8 cellular contexts compared by ENCODE assay signal in the genomic region with DNA sequence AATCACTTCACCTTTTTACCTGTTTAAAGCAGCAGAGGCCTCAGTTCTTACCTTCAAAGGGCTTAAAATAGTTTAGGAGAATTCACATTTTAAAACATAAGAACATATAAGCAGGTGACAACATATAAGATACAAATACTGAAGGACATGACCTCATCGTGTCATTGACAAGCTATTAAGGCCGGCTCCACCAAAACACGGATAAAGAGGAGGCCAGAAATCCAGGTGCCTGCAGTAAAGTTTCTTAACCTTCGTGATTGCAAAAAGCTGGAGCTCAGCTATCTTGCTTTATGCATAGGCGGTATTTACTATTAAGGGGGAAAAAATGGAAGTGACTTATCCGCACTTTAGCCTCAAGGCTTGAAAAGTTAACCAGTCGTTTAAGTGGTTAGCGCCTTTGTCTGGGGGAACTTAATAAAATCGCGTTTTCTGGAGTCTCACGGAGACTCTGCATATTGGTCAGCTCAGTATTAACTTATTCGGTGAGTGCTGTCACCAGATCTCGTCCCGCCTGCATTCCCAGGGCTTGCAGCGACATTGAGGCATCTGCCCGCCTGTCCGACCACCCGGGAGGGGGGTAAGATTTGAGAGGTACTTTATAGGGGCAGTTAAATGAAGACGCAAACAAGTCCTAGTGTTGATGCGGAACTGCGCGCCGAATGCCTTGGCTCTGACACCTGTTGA. TPM values are rescaled to one million over a fixed set of nuclear protein-coding genes. Genes with fewer than 3 reads are reported as not detected.
DNase-seq lines count a peak whose midpoint lies in the region; ATAC-seq, FAIRE-seq and TF ChIP-seq lines count a peak whose summit lies in the region.

No MANE protein-coding gene starts in this region.

- H3K4me3 ChIP-seq in MG63 (peak overlapping the region; percentile 53), bronchial epithelial cell (ENCODE audit: low read depth, low read length) (peak overlapping the region; percentile 40)
- H3K4me3 ChIP-seq in naive thymus-derived CD4-positive, alpha-beta T cell (ENCODE audit: low read length), result peak overlapping the region; percentile 61

- no peaks in the 10 kb centered on the region for H3K9me3 ChIP-seq in MG63
- no peaks in the 10 kb centered on the region for H3K9me3 ChIP-seq in naive thymus-derived CD4-positive, alpha-beta T cell (ENCODE audit: control insufficient read depth in 2 of 3, low read length in 3 of 3)

- H3K27me3 Mint-ChIP-seq in naive thymus-derived CD4-positive, alpha-beta T cell, result no peaks in the 10 kb centered on the region

- peaks cover 35 to 40% of the 10 kb centered on the region in 2 donors for H3K4me1 ChIP-seq in naive thymus-derived CD4-positive, alpha-beta T cell (ENCODE audit: control insufficient read depth in 2 of 2, insufficient read depth in 2 of 2, low read length in 2 of 2)

- H3K36me3 ChIP-seq in MG63 (peaks cover 27% of the 10 kb centered on the region), bronchial epithelial cell (ENCODE audit: control insufficient read depth, insufficient read depth, low read length) (peaks cover 9% of the 10 kb centered on the region)
- H3K36me3 ChIP-seq in naive thymus-derived CD4-positive, alpha-beta T cell (ENCODE audit: control insufficient read depth in 2 of 3, insufficient read depth in 3 of 3, low read length in 3 of 3), result peaks cover 0 to 21% (median 13%) of the 10 kb centered on the region in 3 experiments

- peaks cover 0 to 2% (median 0%) of the 10 kb centered on the region in 11 donors for H3K9me3 Mint-ChIP-seq in naive thymus-derived CD4-positive, alpha-beta T cell

- no peak overlapping the region for H3K4me3 Mint-ChIP-seq in naive thymus-derived CD4-positive, alpha-beta T cell

- peak overlapping the region; percentile 75 for H3K27ac ChIP-seq in naive thymus-derived CD4-positive, alpha-beta T cell (ENCODE audit: low read depth, low read length)

- intact Hi-C loops in naive thymus-derived CD4-positive, alpha-beta T cell (cut with micrococcal nuclease), result loop anchor here (1.0 to 2.0 kb wide), 13 partner anchors 27 to 1328 kb away; a partner anchor contains a TSS

- H3K27ac Mint-ChIP-seq in naive thymus-derived CD4-positive, alpha-beta T cell, result no peak overlapping the region

- peak; percentile 15 for DNase-seq in COLO668 (lab: John Stamatoyannopoulos, UW; ENCODE audit: unreplicated experiment)
- no peak for DNase-seq in MG63
- DNase-seq in bronchial epithelial cell (ENCODE audit: low read depth), result no peak
- DNase-seq in naive thymus-derived CD4-positive, alpha-beta T cell, result no peak

- POLR2A ChIA-PET in naive thymus-derived CD4-positive, alpha-beta T cell (lab: Charles Lee), result interaction anchor here (0.5 to 3.8 kb wide), 34 partner anchors 10 to 1042 kb away, joined by 3 to 39 read pairs (median 6); a partner anchor contains a TSS

- H3K36me3 Mint-ChIP-seq in naive thymus-derived CD4-positive, alpha-beta T cell, result peaks cover 0 to 24% (median 14%) of the 10 kb centered on the region in 5 donors

- CTCF ChIA-PET in naive thymus-derived CD4-positive, alpha-beta T cell (lab: Charles Lee), result interaction anchor here (0.7 to 3.0 kb wide), 10 partner anchors 11 to 130 kb away, joined by 3 to 15 read pairs (median 5); a partner anchor contains a TSS

- FAIRE-seq in bronchial epithelial cell (lab: Jason Lieb, UNC), result no peak

- peaks cover 31 to 40% (median 32%) of the 10 kb centered on the region in 7 donors for H3K4me1 Mint-ChIP-seq in naive thymus-derived CD4-positive, alpha-beta T cell

- no peak for TF ChIP-seq CTCF in bronchial epithelial cell (IDR thresholded peaks at IDR 0.05; ENCODE audit: insufficient read depth, low read length, severe bottlenecking)

- ATAC-seq in naive thymus-derived CD4-positive, alpha-beta T cell, result no peak
- ATAC-seq in HG03108 (IDR thresholded peaks at IDR 0.05; ENCODE audit: unreplicated experiment), result no peak
- ATAC-seq in GM21825 (IDR thresholded peaks at IDR 0.05; ENCODE audit: unreplicated experiment), result no peak
- ATAC-seq in GM19467 (IDR thresholded peaks at IDR 0.05; ENCODE audit: unreplicated experiment), result no peak
- no peak for ATAC-seq in HG02884 (IDR thresholded peaks at IDR 0.05; ENCODE audit: unreplicated experiment)

- no peaks in the 10 kb centered on the region for H3K27me3 ChIP-seq in MG63
- no peaks in the 10 kb centered on the region for H3K27me3 ChIP-seq in bronchial epithelial cell (ENCODE audit: control insufficient read depth, insufficient read depth, low read length)
- H3K27me3 ChIP-seq in naive thymus-derived CD4-positive, alpha-beta T cell (ENCODE audit: control insufficient read depth in 2 of 2, insufficient read depth in 2 of 2, low read length in 2 of 2), result no peaks in the 10 kb centered on the region

RNA-seq across cellular contexts. Expression of a gene that starts 1.1 kb away (rescaled TPM):
- 22.3 and 26.3 TPM in 2 replicates for total RNA-seq in MG63 (2014; rRNA removed; shearing (Covaris generic); ENCODE audit: low replicate concordance)
- 23.7 and 30.0 TPM in 2 replicates for total RNA-seq in bronchial epithelial cell
- 100 to 1,000 TPM in 2 of 5 experiments, 10 to 100 TPM in 3; 62.7 to 103 (median 79.6) TPM for total RNA-seq in naive thymus-derived CD4-positive, alpha-beta T cell
- polyA plus RNA-seq in naive thymus-derived CD4-positive, alpha-beta T cell, result 10 to 100 TPM; 10.2 to 13.6 TPM

RNA-seq across cellular contexts. Expression of a gene that starts 42.7 kb away (rescaled TPM):
- not detected in 2 replicates for total RNA-seq in MG63 (2014; rRNA removed; shearing (Covaris generic); ENCODE audit: low replicate concordance)
- not detected in 2 replicates for total RNA-seq in bronchial epithelial cell
- total RNA-seq in naive thymus-derived CD4-positive, alpha-beta T cell, result not detected
- under 1 TPM; 0.13 to 0.18 TPM for polyA plus RNA-seq in naive thymus-derived CD4-positive, alpha-beta T cell

RNA-seq across cellular contexts. Expression of a gene that starts 44.8 kb away (rescaled TPM):
- total RNA-seq in MG63 (2014; rRNA removed; shearing (Covaris generic); ENCODE audit: low replicate concordance), result not detected in 2 replicates
- not detected in 2 replicates for total RNA-seq in bronchial epithelial cell
- total RNA-seq in naive thymus-derived CD4-positive, alpha-beta T cell, result not detected
- not detected for polyA plus RNA-seq in naive thymus-derived CD4-positive, alpha-beta T cell

RNA-seq across cellular contexts. Expression of a gene that starts 57.4 kb away (rescaled TPM):
- total RNA-seq in MG63 (2014; rRNA removed; shearing (Covaris generic); ENCODE audit: low replicate concordance), result 75.6 and 114 TPM in 2 replicates
- total RNA-seq in bronchial epithelial cell, result 28.9 and 31.9 TPM in 2 replicates
- 10 to 100 TPM; 35.4 to 73.5 (median 69.0) TPM for total RNA-seq in naive thymus-derived CD4-positive, alpha-beta T cell
- polyA plus RNA-seq in naive thymus-derived CD4-positive, alpha-beta T cell, result 10 to 100 TPM; 45.9 to 58.2 TPM
